ENCODE assay signal across 10 cellular contexts in the genomic region with DNA sequence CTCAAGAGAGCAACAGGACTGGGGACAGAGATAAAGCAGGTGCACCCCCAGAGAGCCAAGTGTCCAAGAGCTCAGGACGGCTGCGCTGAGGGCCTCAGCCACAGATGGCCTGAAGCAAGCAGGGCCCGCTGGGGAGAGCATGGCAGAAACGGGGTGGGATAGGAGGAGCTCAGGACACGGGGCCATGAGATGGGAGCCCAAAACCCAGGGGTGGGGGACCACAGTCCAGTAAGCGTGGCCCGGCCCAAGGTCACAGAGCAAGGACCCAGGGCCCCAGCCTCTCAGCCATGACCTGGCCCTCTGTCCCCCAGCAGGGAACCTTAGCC. TPM values are rescaled to one million over a fixed set of nuclear protein-coding genes. Genes with fewer than 3 reads are reported as not detected.
DNase-seq lines count a peak whose midpoint lies in the region; ATAC-seq and TF ChIP-seq lines count a peak whose summit lies in the region.
"Had no signal": no experiment of that assay in that cellular context is flagged by ENCODE, and none has a peak within 500 bp of the region (broad histone marks: within the 10 kb centered on the region; RNA-seq: fewer than 3 reads in every experiment).

No MANE protein-coding gene starts in this region.

- H3K27ac Mint-ChIP-seq in activated naive CD4-positive, alpha-beta T cell treated with anti-CD3 and anti-CD28 coated beads, Interleukin-2, amount 50 U/mL, for 24 hours: no peak overlapping the region
- H3K27ac Mint-ChIP-seq in activated naive CD4-positive, alpha-beta T cell treated with anti-CD3 and anti-CD28 coated beads, Interleukin-2, amount 10 ng/mL, durations not matched to agents 7 days and 5 days: no peak overlapping the region

- no peaks in the 10 kb centered on the region for H3K27me3 ChIP-seq in upper lobe of right lung

- peak overlapping the region; percentile 19 for H3K4me3 Mint-ChIP-seq in activated naive CD4-positive, alpha-beta T cell treated with anti-CD3 and anti-CD28 coated beads, Interleukin-2, amount 50 U/mL, for 24 hours
- H3K4me3 Mint-ChIP-seq in activated naive CD4-positive, alpha-beta T cell treated with anti-CD3 and anti-CD28 coated beads, Interleukin-2, amount 10 ng/mL, durations not matched to agents 7 days and 5 days: no peak overlapping the region

- no peak for DNase-seq in activated naive CD4-positive, alpha-beta T cell treated with Interleukin-2 at 50 U/mL for 16 hours
- DNase-seq in midbrain (lab: John Stamatoyannopoulos, UW) (peak; percentile 43), upper lobe of right lung (no peak)
- DNase-seq in activated CD4-positive, alpha-beta T cell treated with anti-CD3 and anti-CD28 coated beads for 4 hours: no peak
- no peak for DNase-seq in activated naive CD4-positive, alpha-beta T cell treated with anti-CD3 and anti-CD28 coated beads, Interleukin-2, amount 10 ng/mL, durations not matched to agents 7 days and 5 days
- DNase-seq: mucosa of descending colon, NCI-H1930 had no signal

- CTCF ChIA-PET in activated naive CD4-positive, alpha-beta T cell treated with anti-CD3 and anti-CD28 coated beads, Interleukin-2, amount 10 ng/mL, durations not matched to agents 7 days and 5 days (lab: Charles Lee): no interaction called here

- no peaks in the 10 kb centered on the region for H3K9me3 ChIP-seq in upper lobe of right lung
- H3K9me3 ChIP-seq: mucosa of descending colon had no signal

- peaks cover 62% of the 10 kb centered on the region for H3K4me1 Mint-ChIP-seq in activated naive CD4-positive, alpha-beta T cell treated with anti-CD3 and anti-CD28 coated beads, Interleukin-2, amount 50 U/mL, for 24 hours
- H3K4me1 Mint-ChIP-seq in activated naive CD4-positive, alpha-beta T cell treated with anti-CD3 and anti-CD28 coated beads, Interleukin-2, amount 10 ng/mL, durations not matched to agents 7 days and 5 days: peaks cover 29% of the 10 kb centered on the region

- H3K4me1 ChIP-seq in upper lobe of right lung: peaks cover 54% of the 10 kb centered on the region

- peaks cover 5% of the 10 kb centered on the region for H3K36me3 Mint-ChIP-seq in activated naive CD4-positive, alpha-beta T cell treated with anti-CD3 and anti-CD28 coated beads, Interleukin-2, amount 50 U/mL, for 24 hours
- peaks cover 23% of the 10 kb centered on the region for H3K36me3 Mint-ChIP-seq in activated naive CD4-positive, alpha-beta T cell treated with anti-CD3 and anti-CD28 coated beads, Interleukin-2, amount 10 ng/mL, durations not matched to agents 7 days and 5 days

- intact Hi-C loops in upper lobe of right lung (cut with DNase I): no loop called here

- H3K27ac ChIP-seq in cingulate gyrus (ENCODE audit: low read depth, low read length): peak overlapping the region; percentile 99
- H3K27ac ChIP-seq in upper lobe of right lung: peak overlapping the region; percentile 73

- H3K36me3 ChIP-seq in upper lobe of right lung: peaks cover 36% of the 10 kb centered on the region

- no peaks in the 10 kb centered on the region for H3K27me3 Mint-ChIP-seq in activated naive CD4-positive, alpha-beta T cell treated with anti-CD3 and anti-CD28 coated beads, Interleukin-2, amount 50 U/mL, for 24 hours
- peaks cover 28% of the 10 kb centered on the region for H3K27me3 Mint-ChIP-seq in activated naive CD4-positive, alpha-beta T cell treated with anti-CD3 and anti-CD28 coated beads, Interleukin-2, amount 10 ng/mL, durations not matched to agents 7 days and 5 days

- TF ChIP-seq CTCF in upper lobe of right lung (IDR thresholded peaks at IDR 0.05): no peak

- no peak for ATAC-seq in upper lobe of right lung
- ATAC-seq in GM18517 (IDR thresholded peaks at IDR 0.05; ENCODE audit: unreplicated experiment): no peak

- no peaks in the 10 kb centered on the region for H3K9me3 Mint-ChIP-seq in activated naive CD4-positive, alpha-beta T cell treated with anti-CD3 and anti-CD28 coated beads, Interleukin-2, amount 50 U/mL, for 24 hours
- no peaks in the 10 kb centered on the region for H3K9me3 Mint-ChIP-seq in activated naive CD4-positive, alpha-beta T cell treated with anti-CD3 and anti-CD28 coated beads, Interleukin-2, amount 10 ng/mL, durations not matched to agents 7 days and 5 days

- H3K4me3 ChIP-seq in upper lobe of right lung: no peak overlapping the region
- H3K4me3 ChIP-seq: mucosa of descending colon had no signal

RNA-seq across cellular contexts. Expression of gene DUSP7, which starts 9.5 kb away (rescaled TPM):
- 40.7 TPM for total RNA-seq in upper lobe of right lung

RNA-seq across cellular contexts. Expression of gene RPL29, which starts 51.2 kb away (rescaled TPM):
- total RNA-seq in upper lobe of right lung: 810 TPM
